In genomic region chrX:71053217-71053621, GRCh38 we compare ENCODE assay signal across 9 cellular contexts. TPM values are rescaled to one million over a fixed set of nuclear protein-coding genes. Genes with fewer than 3 reads are reported as not detected.
DNase-seq lines count a peak whose midpoint lies in the region; ATAC-seq and TF ChIP-seq lines count a peak whose summit lies in the region.
"Had no signal": no experiment of that assay in that cellular context is flagged by ENCODE, and none has a peak within 500 bp of the region (broad histone marks: within the 10 kb centered on the region; RNA-seq: fewer than 3 reads in every experiment).

No MANE protein-coding gene starts in this region.

- DNase-seq in Right ventricle myocardium superior (peak; percentile 48), right atrium auricular region (ENCODE audit: low spot score) (no peak), left ventricle myocardium superior (peak; percentile 43), upper lobe of right lung (no peak), NK-92 (lab: John Stamatoyannopoulos, UW; ENCODE audit: unreplicated experiment) (no peak), NCI-H1417 (lab: John Stamatoyannopoulos, UW) (no peak)
- no peak for DNase-seq in activated CD4-positive, CD25-positive, alpha-beta regulatory T cell (lab: John Stamatoyannopoulos, UW)

- H3K27ac ChIP-seq in right atrium auricular region (no peak overlapping the region), SU-DHL-6 (ENCODE audit: low read depth, low read length) (peak overlapping the region; percentile 58), upper lobe of right lung (no peak overlapping the region)
- H3K27ac ChIP-seq: BLaER1 treated with 17β-estradiol and CSF1 and Interleukin-3, amounts not matched to agents 10 nM and 100 nM had no signal

- peak overlapping the region; percentile 78 for H3K4me2 ChIP-seq in SU-DHL-6 (ENCODE audit: low read depth, low read length, poor library complexity, severe bottlenecking)
- H3K4me2 ChIP-seq: BLaER1 treated with 17β-estradiol and CSF1 and Interleukin-3, amounts not matched to agents 10 nM and 100 nM had no signal

- H3K9me2 ChIP-seq in SU-DHL-6 (replicated peaks; ENCODE audit: insufficient read depth, low read length), result no peaks in the 10 kb centered on the region

- H3K4me1 ChIP-seq in right atrium auricular region, result no peaks in the 10 kb centered on the region
- no peaks in the 10 kb centered on the region for H3K4me1 ChIP-seq in upper lobe of right lung

- H3K27me3 ChIP-seq in right atrium auricular region (no peaks in the 10 kb centered on the region), SU-DHL-6 (ENCODE audit: low read length) (no peaks in the 10 kb centered on the region), upper lobe of right lung (no peaks in the 10 kb centered on the region)

- H2AFZ ChIP-seq in SU-DHL-6 (ENCODE audit: low read depth, low read length, severe bottlenecking), result peak overlapping the region; percentile 80

- H3K4me3 ChIP-seq in right atrium auricular region, result peak overlapping the region in 1 of 2 donors; percentile 35
- peak overlapping the region; percentile 65 for H3K4me3 ChIP-seq in SU-DHL-6 (ENCODE audit: insufficient read depth, low read length, poor library complexity, severe bottlenecking)
- no peak overlapping the region for H3K4me3 ChIP-seq in upper lobe of right lung
- H3K4me3 ChIP-seq: BLaER1 treated with 17β-estradiol and CSF1 and Interleukin-3, amounts not matched to agents 10 nM and 100 nM had no signal

- 0 out of 2 replicates have a peak, but pooled peaks cover 4% of the 10 kb centered on the region for H3K79me2 ChIP-seq in SU-DHL-6 (ENCODE audit: insufficient read depth, low read length)

- H4K20me1 ChIP-seq in SU-DHL-6 (ENCODE audit: low read depth, low read length), result no peaks in the 10 kb centered on the region

- ATAC-seq in Right ventricle myocardium superior (ENCODE audit: poor library complexity) (peak; percentile 83), left ventricle myocardium superior (peak; percentile 89), upper lobe of right lung (peak; percentile 39)

- H3K9ac ChIP-seq in SU-DHL-6 (ENCODE audit: low read length), result peak overlapping the region; percentile 75
- H3K9ac ChIP-seq: BLaER1 treated with 17β-estradiol and CSF1 and Interleukin-3, amounts not matched to agents 10 nM and 100 nM had no signal

- intact Hi-C loops in Right ventricle myocardium superior (cut with DNase I), result no loop called here
- intact Hi-C loops in left ventricle myocardium superior (cut with micrococcal nuclease), result no loop called here
- intact Hi-C loops in upper lobe of right lung (cut with DNase I), result no loop called here

- no peak for TF ChIP-seq CTCF in right atrium auricular region (IDR thresholded peaks at IDR 0.05)
- TF ChIP-seq CTCF in SU-DHL-6 (IDR thresholded peaks at IDR 0.05; ENCODE audit: insufficient read depth, low read length, poor library complexity, severe bottlenecking), result no peak
- TF ChIP-seq CTCF in upper lobe of right lung (IDR thresholded peaks at IDR 0.05), result no peak

- H3K36me3 ChIP-seq in right atrium auricular region, result no peaks in the 10 kb centered on the region
- no peaks in the 10 kb centered on the region for H3K36me3 ChIP-seq in SU-DHL-6 (ENCODE audit: low read length)
- H3K36me3 ChIP-seq in upper lobe of right lung, result no peaks in the 10 kb centered on the region

- H3K9me3 ChIP-seq in right atrium auricular region, result no peaks in the 10 kb centered on the region
- H3K9me3 ChIP-seq in SU-DHL-6 (ENCODE audit: insufficient read depth, low read length), result no peaks in the 10 kb centered on the region
- no peaks in the 10 kb centered on the region for H3K9me3 ChIP-seq in upper lobe of right lung

- peaks cover 26% of the 10 kb centered on the region; the same call in 1 of the 2 replicates for H3F3A ChIP-seq in SU-DHL-6 (ENCODE audit: insufficient read depth)

RNA-seq across cellular contexts. Expression of gene SNX12, which starts 14.9 kb away (rescaled TPM):
- total RNA-seq in Right ventricle myocardium superior (45.0 TPM), right atrium auricular region (10 to 100 TPM; 30.8 to 40.1 TPM), left ventricle myocardium superior (45.4 TPM), upper lobe of right lung (53.6 TPM)

RNA-seq across cellular contexts. Expression of gene FOXO4, which starts 42.4 kb away (rescaled TPM):
- total RNA-seq in Right ventricle myocardium superior (55.6 TPM), right atrium auricular region (10 to 100 TPM; 12.4 to 17.0 TPM), left ventricle myocardium superior (56.3 TPM), upper lobe of right lung (31.6 TPM)

RNA-seq across cellular contexts. Expression of gene CXorf65, which starts 53.3 kb away (rescaled TPM):
- total RNA-seq in Right ventricle myocardium superior, result not detected
- not detected for total RNA-seq in right atrium auricular region
- total RNA-seq in left ventricle myocardium superior, result not detected
- total RNA-seq in upper lobe of right lung, result not detected

RNA-seq across cellular contexts. Expression of gene IL2RG, which starts 58.2 kb away (rescaled TPM):
- total RNA-seq in Right ventricle myocardium superior (0.89 TPM), right atrium auricular region (1 to 10 TPM in 1 of 2 donors, not detected in 1; 4.2 TPM), left ventricle myocardium superior (3.0 TPM), upper lobe of right lung (20.8 TPM)

Comparison
In these comparisons a context has a peak if more than half of its experiments do, and no peak if none do; other contexts are left out.
1. DNase-seq: peak in Right ventricle myocardium superior (single experiment) and left ventricle myocardium superior (single experiment); none in right atrium auricular region (single experiment), upper lobe of right lung (single experiment), NK-92 (single experiment), NCI-H1417 (0 of 3) and activated CD4-positive, CD25-positive, alpha-beta regulatory T cell (0 of 4).
2. ATAC-seq: peak in every context shown above with its lines; median percentile 89 in left ventricle myocardium superior; 83 in Right ventricle myocardium superior; 39 in upper lobe of right lung.